In the genomic region with DNA sequence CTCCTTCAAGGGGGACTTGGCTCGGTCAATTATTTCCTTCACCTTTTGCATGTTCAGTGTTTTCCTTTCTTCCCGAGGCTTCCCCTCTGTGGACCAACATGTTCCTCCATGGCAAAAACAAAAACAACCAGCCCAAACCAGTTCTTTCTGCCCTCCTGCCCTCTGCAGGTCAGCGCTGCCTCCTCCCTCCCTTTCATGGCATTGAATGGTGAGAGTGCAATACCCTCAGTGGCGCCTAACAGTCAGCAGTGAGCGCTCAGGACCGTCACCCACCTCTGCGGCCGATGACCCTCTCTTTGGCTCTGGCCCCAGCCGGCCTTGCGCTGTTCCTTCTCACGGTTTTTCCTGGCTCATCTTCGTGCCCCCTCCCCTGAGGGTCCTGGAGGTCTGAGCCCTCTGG, we compare ENCODE assay signal across 19 cellular contexts.
"Had no signal": no experiment of that assay in that cellular context is flagged by ENCODE, and none has a peak within 500 bp of the region (broad histone marks: within the 10 kb centered on the region; RNA-seq: fewer than 3 reads in every experiment).

No MANE protein-coding gene starts in this region.

- H3K27ac ChIP-seq: esophagus muscularis mucosa, left lung, lower lobe of right lung, transverse colon had no signal

- H3K9me3 ChIP-seq: esophagus muscularis mucosa, left lung, lower lobe of right lung, mucosa of descending colon, transverse colon had no signal

- DNase-seq: activated CD4-positive, alpha-beta memory T cell treated with anti-CD3 and anti-CD28 coated beads, Interleukin-2, amount 10 ng/mL, durations not matched to agents 7 days and 5 days; activated CD4-positive, alpha-beta T cell treated with anti-CD3 and anti-CD28 coated beads for 1 hour; activated CD4-positive, alpha-beta T cell treated with anti-CD3 and anti-CD28 coated beads, Interleukin-2, amount 10 ng/mL, durations not matched to agents 7 days and 5 days; activated CD8-positive, alpha-beta memory T cell treated with anti-CD3 and anti-CD28 coated beads, Interleukin-2, amount 50 U/mL, for 48 hours; activated gamma-delta T cell treated with Interleukin-2 at 50 U/mL for 16 hours; activated T-cell treated with anti-CD3 and anti-CD28 coated beads, Interleukin-2, amount 50 U/mL, for 24 hours; kidney glomerular epithelial cell; left lung; lower lobe of right lung; mucosa of descending colon; posterior cingulate gyrus; right cardiac atrium; stimulated activated CD4-positive, alpha-beta T cell treated with anti-CD3 and anti-CD28 coated beads, Interleukin-2, amount 100 ng/mL, for 48 hours; stimulated activated naive CD4-positive, alpha-beta T cell treated with Interleukin-2 at 50 U/mL for 16 hours; T-helper 2 cell; transverse colon had no signal

- H3K27me3 ChIP-seq: esophagus muscularis mucosa, left lung, transverse colon had no signal

- H3K4me3 ChIP-seq: esophagus muscularis mucosa, left lung, lower lobe of right lung, mucosa of descending colon, transverse colon had no signal

- H3K36me3 ChIP-seq: esophagus muscularis mucosa, left lung, lower lobe of right lung, transverse colon had no signal

- ATAC-seq: activated naive CD4-positive, alpha-beta T cell treated with anti-CD3 and anti-CD28 coated beads, Interleukin-2, amount 50 U/mL, for 72 hours; activated T-helper 17 cell treated with anti-CD3 and anti-CD28 coated beads, Interleukin-2, amount 50 U/mL, for 72 hours; left lung; lower lobe of right lung; mucosa of descending colon; right cardiac atrium had no signal

- H3K4me1 ChIP-seq: left lung, lower lobe of right lung had no signal
